In genomic region chr7:86949779-86950260, GRCh38 we compare ENCODE assay signal across 16 cellular contexts.
"Had no signal": no experiment of that assay in that cellular context is flagged by ENCODE, and none has a peak within 500 bp of the region (broad histone marks: within the 10 kb centered on the region; RNA-seq: fewer than 3 reads in every experiment).

No MANE protein-coding gene starts in this region.

- H3K27ac ChIP-seq: colonic mucosa, esophagus muscularis mucosa, lower lobe of right lung, prostate gland, right lobe of liver, thyroid gland had no signal

- H3K9me3 ChIP-seq: colonic mucosa, esophagus muscularis mucosa, lower lobe of right lung, prostate gland, right lobe of liver, thyroid gland had no signal

- H3K27ac Mint-ChIP-seq: mesothelial cell of epicardium, nephron progenitor cell had no signal

- H3K27me3 ChIP-seq: colonic mucosa, esophagus muscularis mucosa, right lobe of liver, thyroid gland had no signal

- H3K36me3 Mint-ChIP-seq: mesothelial cell of epicardium had no signal

- H3K36me3 ChIP-seq: colonic mucosa, esophagus muscularis mucosa, lower lobe of right lung, prostate gland, right lobe of liver, thyroid gland had no signal

- H3K4me1 Mint-ChIP-seq: nephron progenitor cell had no signal

- H3K4me3 Mint-ChIP-seq: mesothelial cell of epicardium, nephron progenitor cell had no signal

- H3K4me1 ChIP-seq: colonic mucosa, prostate gland, right lobe of liver, thyroid gland had no signal

- DNase-seq: activated CD4-positive, alpha-beta T cell treated with anti-CD3 and anti-CD28 coated beads, Interleukin-2, amount 50 U/mL, for 48 hours; activated effector memory CD4-positive, alpha-beta T cell treated with Interleukin-2 at 50 U/mL for 16 hours; activated naive CD4-positive, alpha-beta T cell treated with anti-CD3 and anti-CD28 coated beads, Interleukin-2, amount 50 U/mL, for 16 hours; activated T-cell treated with anti-CD3 and anti-CD28 coated beads, Interleukin-2, amount 50 U/mL, for 1 hour; colonic mucosa; effector CD4-positive, alpha-beta T cell; left colon; right lobe of liver; stimulated activated CD4-positive, alpha-beta T cell treated with anti-CD3 and anti-CD28 coated beads, Interleukin-1b, Interleukin-23, amount 100 ng/mL, for 48 hours; T1000; thyroid gland had no signal

- H3K9me3 Mint-ChIP-seq: mesothelial cell of epicardium, nephron progenitor cell had no signal

- H3K4me3 ChIP-seq: colonic mucosa, esophagus muscularis mucosa, lower lobe of right lung, prostate gland, right lobe of liver, thyroid gland had no signal
